Comparison of ENCODE assay signal across 30 cellular contexts in genomic region chr2:170365686-170366085, GRCh38.
"Had no signal": no experiment of that assay in that cellular context is flagged by ENCODE, and none has a peak within 500 bp of the region (broad histone marks: within the 10 kb centered on the region; RNA-seq: fewer than 3 reads in every experiment).

No MANE protein-coding gene starts in this region.

- H3K27ac Mint-ChIP-seq: activated B cell treated with CpG ODN at 0.5 μM for 24 hours; activated CD8-positive, alpha-beta T cell treated with anti-CD3 and anti-CD28 coated beads for 36 hours; activated naive CD4-positive, alpha-beta T cell treated with anti-CD3 and anti-CD28 coated beads for 36 hours; activated naive CD4-positive, alpha-beta T cell treated with anti-CD3 and anti-CD28 coated beads, Interleukin-2, amount 50 U/mL, for 24 hours; activated naive CD8-positive, alpha-beta T cell treated with anti-CD3 and anti-CD28 coated beads, Interleukin-2, amount 10 ng/mL, durations not matched to agents 7 days and 5 days; activated T-helper 17 cell treated with anti-CD3 and anti-CD28 coated beads, Interleukin-2, amount 50 U/mL, for 72 hours; dendritic cell treated with granulocyte-macrophage colony-stimulating factor and Interleukin-4, amounts not matched to agents 40 ng/mL and 50 ng/mL, for 4 days; endodermal cell; T-cell; T-helper 1 cell treated with Interleukin-12 subunit alpha and Interleukin-12 subunit beta and Interleukin-4 antibody, amounts not matched to agents 30 μg/mL and 1 μg/mL, for 36 hours had no signal

- H3K9me3 Mint-ChIP-seq: activated B cell treated with CpG ODN at 0.5 μM for 24 hours; activated CD8-positive, alpha-beta T cell treated with anti-CD3 and anti-CD28 coated beads for 36 hours; activated naive CD4-positive, alpha-beta T cell treated with anti-CD3 and anti-CD28 coated beads for 36 hours; activated naive CD4-positive, alpha-beta T cell treated with anti-CD3 and anti-CD28 coated beads, Interleukin-2, amount 50 U/mL, for 24 hours; activated naive CD8-positive, alpha-beta T cell treated with anti-CD3 and anti-CD28 coated beads, Interleukin-2, amount 10 ng/mL, durations not matched to agents 7 days and 5 days; activated T-cell treated with anti-CD3 and anti-CD28 coated beads, Interleukin-2, amount 50 U/mL, for 4 hours; activated T-helper 17 cell treated with anti-CD3 and anti-CD28 coated beads, Interleukin-2, amount 50 U/mL, for 72 hours; central memory CD8-positive, alpha-beta T cell; dendritic cell treated with granulocyte-macrophage colony-stimulating factor and Interleukin-4, amounts not matched to agents 40 ng/mL and 50 ng/mL, for 4 days; endodermal cell; T-cell; T-helper 1 cell treated with Interleukin-12 subunit alpha and Interleukin-12 subunit beta and Interleukin-4 antibody, amounts not matched to agents 30 μg/mL and 1 μg/mL, for 36 hours had no signal

- H3K4me3 Mint-ChIP-seq: activated B cell treated with CpG ODN at 0.5 μM for 24 hours; activated CD8-positive, alpha-beta T cell treated with anti-CD3 and anti-CD28 coated beads for 36 hours; activated naive CD4-positive, alpha-beta T cell treated with anti-CD3 and anti-CD28 coated beads for 36 hours; activated naive CD4-positive, alpha-beta T cell treated with anti-CD3 and anti-CD28 coated beads, Interleukin-2, amount 50 U/mL, for 24 hours; activated naive CD8-positive, alpha-beta T cell treated with anti-CD3 and anti-CD28 coated beads, Interleukin-2, amount 10 ng/mL, durations not matched to agents 7 days and 5 days; activated T-cell treated with anti-CD3 and anti-CD28 coated beads, Interleukin-2, amount 50 U/mL, for 4 hours; activated T-helper 17 cell treated with anti-CD3 and anti-CD28 coated beads, Interleukin-2, amount 50 U/mL, for 72 hours; central memory CD8-positive, alpha-beta T cell; dendritic cell treated with granulocyte-macrophage colony-stimulating factor and Interleukin-4, amounts not matched to agents 40 ng/mL and 50 ng/mL, for 4 days; endodermal cell; T-cell; T-helper 1 cell treated with Interleukin-12 subunit alpha and Interleukin-12 subunit beta and Interleukin-4 antibody, amounts not matched to agents 30 μg/mL and 1 μg/mL, for 36 hours had no signal

- H3K36me3 Mint-ChIP-seq: activated naive CD4-positive, alpha-beta T cell treated with anti-CD3 and anti-CD28 coated beads, Interleukin-2, amount 50 U/mL, for 24 hours; activated naive CD8-positive, alpha-beta T cell treated with anti-CD3 and anti-CD28 coated beads, Interleukin-2, amount 10 ng/mL, durations not matched to agents 7 days and 5 days; T-cell had no signal

- ATAC-seq: activated CD4-positive, CD25-positive, alpha-beta regulatory T cell treated with anti-CD3 and anti-CD28 coated beads, Interleukin-2, amount 50 U/mL, for 24 hours; activated CD8-positive, alpha-beta T cell treated with anti-CD3 and anti-CD28 coated beads for 36 hours; activated T-cell treated with anti-CD3 and anti-CD28 coated beads, Interleukin-2, amount 50 U/mL, for 4 hours; activated T-helper 17 cell treated with anti-CD3 and anti-CD28 coated beads, Interleukin-2, amount 50 U/mL, for 72 hours; foreskin keratinocyte; gastrocnemius medialis; heart left ventricle; T-cell had no signal

- DNase-seq: activated B cell treated with CpG ODN at 0.5 μM for 24 hours; activated CD4-positive, alpha-beta T cell treated with anti-CD3 and anti-CD28 coated beads for 48 hours; activated CD4-positive, alpha-beta T cell treated with anti-CD3 and anti-CD28 coated beads, Interleukin-2, amount 50 U/mL, for 1 hour; activated CD4-positive, alpha-beta T cell treated with anti-CD3 and anti-CD28 coated beads, Interleukin-2, amount 50 U/mL, for 48 hours; activated CD8-positive, alpha-beta memory T cell treated with anti-CD3 and anti-CD28 coated beads for 24 hours; activated CD8-positive, alpha-beta T cell treated with anti-CD3 and anti-CD28 coated beads for 36 hours; activated effector memory CD4-positive, alpha-beta T cell treated with anti-CD3 and anti-CD28 coated beads, Interleukin-2, amount 50 U/mL, for 16 hours; activated naive CD4-positive, alpha-beta T cell treated with anti-CD3 and anti-CD28 coated beads for 36 hours; activated naive CD8-positive, alpha-beta T cell treated with anti-CD3 and anti-CD28 coated beads, Interleukin-2, amount 10 ng/mL, durations not matched to agents 7 days and 5 days; activated T-cell treated with anti-CD3 and anti-CD28 coated beads, Interleukin-2, amount 50 U/mL, for 4 hours; brain microvascular endothelial cell; dorsolateral prefrontal cortex; effector memory CD4-positive, alpha-beta T cell; endodermal cell; erythroblast; foreskin keratinocyte; gastrocnemius medialis; glutamatergic neuron; heart left ventricle; T-cell; WERI-Rb-1 had no signal

- H3K4me1 Mint-ChIP-seq: activated B cell treated with CpG ODN at 0.5 μM for 24 hours had no signal

- FAIRE-seq: astrocyte, bronchial epithelial cell, TTC549 had no signal
